ENCODE assay signal across 13 cellular contexts in the genomic region with DNA sequence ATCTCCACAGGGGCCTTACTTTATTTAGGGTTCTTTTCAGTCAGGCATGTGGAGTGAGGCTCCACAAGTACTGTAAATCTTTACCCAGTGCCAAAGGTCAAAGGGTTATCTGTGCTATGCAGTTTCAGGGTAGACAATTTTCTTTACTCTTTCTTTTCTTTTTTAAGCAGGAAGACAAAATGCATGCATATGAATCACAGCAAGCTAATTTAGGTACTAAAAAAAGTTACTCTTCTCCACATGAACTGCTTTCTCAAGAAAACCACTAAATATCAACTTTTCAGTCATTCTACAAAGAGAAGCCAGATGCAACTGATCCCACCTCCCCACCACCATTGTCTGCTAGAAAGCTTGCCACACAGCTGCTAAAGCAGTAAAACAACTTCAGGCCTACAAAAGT.
DNase-seq lines count a peak whose midpoint lies in the region; ATAC-seq and TF ChIP-seq lines count a peak whose summit lies in the region.
"Had no signal": no experiment of that assay in that cellular context is flagged by ENCODE, and none has a peak within 500 bp of the region (broad histone marks: within the 10 kb centered on the region; RNA-seq: fewer than 3 reads in every experiment).

No MANE protein-coding gene starts in this region.

- H3K4me3 ChIP-seq in HUES48 (ENCODE audit: low read depth, low read length) (peak overlapping the region; percentile 22; the same call in 1 of the 2 replicates), astrocyte of the spinal cord (ENCODE audit: low read depth, low read length) (no peak overlapping the region), dorsolateral prefrontal cortex (no peak overlapping the region)

- in situ Hi-C loops in astrocyte of the spinal cord (cut with HindIII; ENCODE audit: low sequenced_read_pairs) = no loop called here

- peak overlapping the region; percentile 76 for H3K27ac ChIP-seq in HUES48 (ENCODE audit: low read depth, low read length)
- H3K27ac ChIP-seq in dorsolateral prefrontal cortex = no peak overlapping the region

- no peak overlapping the region for H3K9ac ChIP-seq in HUES48 (ENCODE audit: low read depth, low read length)

- H3K9me3 ChIP-seq in HUES48 (ENCODE audit: control insufficient read depth, insufficient read depth, low read length) = no peaks in the 10 kb centered on the region

- H3K27me3 ChIP-seq in HUES48 (ENCODE audit: control insufficient read depth, insufficient read depth, low read length) (no peaks in the 10 kb centered on the region), dorsolateral prefrontal cortex (no peaks in the 10 kb centered on the region)

- peak; percentile 42 for DNase-seq in A172 (ENCODE audit: low spot score)
- peak; percentile 64 for DNase-seq in astrocyte of the spinal cord (ENCODE audit: low read depth, low spot score)
- DNase-seq in iris pigment epithelial cell (ENCODE audit: low read depth) = peak; percentile 45
- DNase-seq in dorsolateral prefrontal cortex = no peak
- no peak for DNase-seq in hypothalamus (lab: John Stamatoyannopoulos, UW)
- DNase-seq: activated CD4-positive, alpha-beta T cell treated with anti-CD3 and anti-CD28 coated beads, Interleukin-2, amount 10 ng/mL, durations not matched to agents 24 days and 14 days; activated gamma-delta T cell treated with Interleukin-2 at 50 U/mL for 16 hours; left cardiac atrium; PC-3; T-cell had no signal

- ATAC-seq in HG02623 (IDR thresholded peaks at IDR 0.05; ENCODE audit: unreplicated experiment) (no peak), HG02642 (IDR thresholded peaks at IDR 0.05; ENCODE audit: poor library complexity, unreplicated experiment) (no peak)
- ATAC-seq: left cardiac atrium, PC-3, T-cell had no signal

- no peaks in the 10 kb centered on the region for H3K36me3 ChIP-seq in HUES48 (ENCODE audit: control insufficient read depth, insufficient read depth, low read length)

- peaks cover 40% of the 10 kb centered on the region for H3K4me1 ChIP-seq in HUES48 (ENCODE audit: control insufficient read depth, insufficient read depth, low read length)

- intact Hi-C loops in dorsolateral prefrontal cortex (cut with DNase I) = no loop called here

- TF ChIP-seq CTCF in astrocyte of the spinal cord (IDR thresholded peaks at IDR 0.05; ENCODE audit: low read depth, low read length) = no peak
- no peak for TF ChIP-seq CTCF in dorsolateral prefrontal cortex (IDR thresholded peaks at IDR 0.05 in 54 of 56, conservative IDR thresholded peaks at IDR 0.05 in 2 of 56; ENCODE audit: low read depth in 1 of 56, partially characterized antibody in 56 of 56)

Comparison
In these comparisons a context has a peak if more than half of its experiments do, and no peak if none do; other contexts are left out.
1. DNase-seq: peak in A172 (single experiment), astrocyte of the spinal cord (single experiment) and iris pigment epithelial cell (single experiment); none in dorsolateral prefrontal cortex (0 of 10) and hypothalamus (0 of 51).